In genomic region chr9:16553869-16554540, GRCh38 we compare ENCODE assay signal across 16 cellular contexts.
DNase-seq lines count a peak whose midpoint lies in the region; ATAC-seq and TF ChIP-seq lines count a peak whose summit lies in the region.
"Had no signal": no experiment of that assay in that cellular context is flagged by ENCODE, and none has a peak within 500 bp of the region (broad histone marks: within the 10 kb centered on the region; RNA-seq: fewer than 3 reads in every experiment).

No MANE protein-coding gene starts in this region.

- peaks cover 26% of the 10 kb centered on the region for H3K4me1 Mint-ChIP-seq in nephron

- H3K9ac ChIP-seq in BLaER1 treated with 17β-estradiol and CSF1 and Interleukin-3, amounts not matched to agents 10 nM and 100 nM, result no peak overlapping the region
- no peak overlapping the region for H3K9ac ChIP-seq in PC-3 (ENCODE audit: low read length)

- H3K4me2 ChIP-seq in BLaER1 treated with 17β-estradiol and CSF1 and Interleukin-3, amounts not matched to agents 10 nM and 100 nM, result peak overlapping the region in 9 of 11 experiments; percentile 20 to 66 (median 27); a peak in 16 of 22 replicates
- no peak overlapping the region for H3K4me2 ChIP-seq in PC-3 (ENCODE audit: low read length)
- H3K4me2 ChIP-seq: A549 had no signal

- H3K27me3 Mint-ChIP-seq in nephron (ENCODE audit: low read depth), result no peaks in the 10 kb centered on the region

- no peaks in the 10 kb centered on the region; a peak in 1 of 22 replicates for H4K20me1 ChIP-seq in BLaER1 treated with 17β-estradiol and CSF1 and Interleukin-3, amounts not matched to agents 10 nM and 100 nM
- H4K20me1 ChIP-seq in PC-3 (ENCODE audit: low read length), result no peaks in the 10 kb centered on the region

- peaks cover 18% of the 10 kb centered on the region for H3K36me3 Mint-ChIP-seq in nephron (ENCODE audit: low read depth)

- no peak for TF ChIP-seq EP300 in tibial nerve (IDR thresholded peaks at IDR 0.05)

- no peak overlapping the region for H3K4me3 Mint-ChIP-seq in nephron

- 67 to 71% methylated on average over 7 of the region's 7 CpGs for WGBS in tibial nerve, 2 donors

- TF ChIP-seq POLR2A in tibial nerve (IDR thresholded peaks at IDR 0.05), result no peak

- no peaks in the 10 kb centered on the region for H3F3A ChIP-seq in PC-3 (ENCODE audit: low read length, unreplicated experiment)

- H3K79me2 ChIP-seq in PC-3 (ENCODE audit: low read length), result no peaks in the 10 kb centered on the region

- no peak for ATAC-seq in PC-3
- ATAC-seq: A549 had no signal

- no peaks in the 10 kb centered on the region for H3K9me2 ChIP-seq in PC-3 (replicated peaks; ENCODE audit: low read length)

- no peak overlapping the region for H2AFZ ChIP-seq in PC-3 (ENCODE audit: low read length)

- no peak overlapping the region for H3K27ac ChIP-seq in BLaER1 treated with 17β-estradiol and CSF1 and Interleukin-3, amounts not matched to agents 10 nM and 100 nM
- H3K27ac ChIP-seq in tibial nerve (no peak overlapping the region), PC-3 (ENCODE audit: low read length) (no peak overlapping the region)
- H3K27ac ChIP-seq: A549 had no signal

- H3K27ac Mint-ChIP-seq in nephron, result peak overlapping the region; percentile 88 to 96 (median 89)

- CTCF ChIA-PET in PC-3 (lab: Charles Lee), result no interaction called here

- POLR2A ChIA-PET in PC-3 (lab: Charles Lee; ENCODE audit: unreplicated experiment), result no interaction called here

- H3K36me3 ChIP-seq in BLaER1 treated with 17β-estradiol and CSF1 and Interleukin-3, amounts not matched to agents 10 nM and 100 nM, result peaks cover 0 to 44% (median 20%) of the 10 kb centered on the region in 11 experiments; a peak in 18 of 22 replicates
- H3K36me3 ChIP-seq in tibial nerve (peaks cover 0 to 15% (median 0%) of the 10 kb centered on the region in 3 donors), PC-3 (ENCODE audit: low read depth, low read length) (no peaks in the 10 kb centered on the region; the same call in 1 of the 2 replicates)

- intact Hi-C loops in PC-3 (cut with micrococcal nuclease), result no loop called here

- H3K4me1 ChIP-seq in BLaER1 treated with 17β-estradiol and CSF1 and Interleukin-3, amounts not matched to agents 10 nM and 100 nM, result peaks cover 0 to 15% (median 9%) of the 10 kb centered on the region in 10 experiments; a peak in 15 of 20 replicates
- H3K4me1 ChIP-seq in tibial nerve (no peaks in the 10 kb centered on the region), PC-3 (ENCODE audit: insufficient read depth, low read length) (no peaks in the 10 kb centered on the region)
- H3K4me1 ChIP-seq: A549 had no signal

- H3K27me3 ChIP-seq in BLaER1 treated with 17β-estradiol and CSF1 and Interleukin-3, amounts not matched to agents 10 nM and 100 nM, result no peaks in the 10 kb centered on the region
- H3K27me3 ChIP-seq in tibial nerve (no peaks in the 10 kb centered on the region), PC-3 (ENCODE audit: low read length) (no peaks in the 10 kb centered on the region)

- no TSS peak for BruUV-seq in PC-3 (replicated peaks; lab: Mats Ljungman, UMichigan)

- H3K9me3 ChIP-seq in BLaER1 treated with 17β-estradiol and CSF1 and Interleukin-3, amounts not matched to agents 10 nM and 100 nM (replicated peaks in 1 of 11), result peaks cover 0 to 18% (median 5%) of the 10 kb centered on the region in 11 experiments; a peak in 8 of 22 replicates
- H3K9me3 ChIP-seq in tibial nerve (no peaks in the 10 kb centered on the region), PC-3 (ENCODE audit: low read length) (no peaks in the 10 kb centered on the region)
- H3K9me3 ChIP-seq: A549 had no signal

- no peak overlapping the region for H3K4me3 ChIP-seq in BLaER1 treated with 17β-estradiol and CSF1 and Interleukin-3, amounts not matched to agents 10 nM and 100 nM
- H3K4me3 ChIP-seq in fibroblast of mammary gland (ENCODE audit: control insufficient read depth, low read depth, low read length) (no peak overlapping the region), tibial nerve (no peak overlapping the region), PC-3 (ENCODE audit: low read length) (no peak overlapping the region)
- H3K4me3 ChIP-seq: A549 had no signal

- TF ChIP-seq CTCF in fibroblast of mammary gland (conservative IDR thresholded peaks at IDR 0.05; ENCODE audit: control insufficient read depth, insufficient read depth, low read depth, low read length) (no peak), nephron (IDR thresholded peaks at IDR 0.05; ENCODE audit: unreplicated experiment in 3 of 3) (no peak), tibial nerve (IDR thresholded peaks at IDR 0.05) (no peak), PC-3 (conservative IDR thresholded peaks at IDR 0.05; ENCODE audit: low read depth, low read length) (no peak)

- no peaks in the 10 kb centered on the region for H3K9me3 Mint-ChIP-seq in nephron

- DNase-seq in NCI-H226, result peak; percentile 89
- DNase-seq in fibroblast of mammary gland (ENCODE audit: low read depth), result peak; percentile 62
- no peak for DNase-seq in tibial nerve (ENCODE audit: low spot score in 2 of 2)
- no peak for DNase-seq in stimulated activated CD4-positive, alpha-beta T cell treated with anti-CD3 and anti-CD28 coated beads, Interleukin-2, amount 100 ng/mL, for 48 hours
- DNase-seq in NCI-H510A (lab: John Stamatoyannopoulos, UW), result no peak
- DNase-seq in PC-3, result no peak
- DNase-seq: DMS53; NCI-H1048; NCI-H146; NCI-H2081 treated with DMSO at 0.1 percent for 48 hours; NCI-H2227 treated with DMSO at 0.1 percent for 48 hours; NCI-H526 treated with DMSO at 0.1 percent for 48 hours; NK-92 treated with Interleukin-12 subunit alpha and Interleukin-12 subunit beta, amount 100 ng/mL, for 24 hours had no signal

Comparison
In these comparisons a context has a peak if more than half of its experiments do, and no peak if none do; other contexts are left out.
1. DNase-seq: peak in NCI-H226 (single experiment) and fibroblast of mammary gland (single experiment); none in tibial nerve (0 of 2), stimulated activated CD4-positive, alpha-beta T cell treated with anti-CD3 and anti-CD28 coated beads, Interleukin-2, amount 100 ng/mL, for 48 hours (0 of 2), NCI-H510A (single experiment) and PC-3 (single experiment).